Comparison of ENCODE assay signal across 26 cellular contexts in genomic region chr9:136890661-136891060, GRCh38. TPM values are rescaled to one million over a fixed set of nuclear protein-coding genes. Genes with fewer than 3 reads are reported as not detected.
DNase-seq lines count a peak whose midpoint lies in the region; ATAC-seq, FAIRE-seq and TF ChIP-seq lines count a peak whose summit lies in the region.
"Had no signal": no experiment of that assay in that cellular context is flagged by ENCODE, and none has a peak within 500 bp of the region (broad histone marks: within the 10 kb centered on the region; RNA-seq: fewer than 3 reads in every experiment).

No MANE protein-coding gene starts in this region.

- peak overlapping the region; percentile 59 for H3K27ac Mint-ChIP-seq in activated T-cell treated with anti-CD3 and anti-CD28 coated beads, Interleukin-2, amount 50 U/mL, for 24 hours
- H3K27ac Mint-ChIP-seq: B cell; CD4-positive, CD25-positive, alpha-beta regulatory T cell; CD8-positive, alpha-beta T cell had no signal

- DNase-seq in activated T-cell treated with anti-CD3 and anti-CD28 coated beads, Interleukin-2, amount 50 U/mL, for 24 hours: no peak
- DNase-seq in activated T-cell treated with anti-CD3 and anti-CD28 coated beads for 4 hours (no peak), Panc1 (ENCODE audit: low read depth, low spot score) (no peak), kidney (peak; percentile 54), left lobe of liver (ENCODE audit: low spot score) (no peak)
- DNase-seq: Caco-2; CD4-positive, CD25-positive, alpha-beta regulatory T cell; CD8-positive, alpha-beta T cell; DMS 273 treated with DMSO at 0.1 percent for 48 hours; DMS79; EL; GDM1; GM23248; H9 had no signal

- no peaks in the 10 kb centered on the region for H3K9me3 Mint-ChIP-seq in activated T-cell treated with anti-CD3 and anti-CD28 coated beads, Interleukin-2, amount 50 U/mL, for 24 hours
- H3K9me3 Mint-ChIP-seq: CD4-positive, CD25-positive, alpha-beta regulatory T cell; CD8-positive, alpha-beta T cell; H9 had no signal

- H3K9me3 ChIP-seq in Panc1 (ENCODE audit: control insufficient read depth, insufficient read depth, low read depth, low read length) (no peaks in the 10 kb centered on the region), kidney (ENCODE audit: control insufficient read depth in 1 of 2, low read length in 2 of 2) (no peaks in the 10 kb centered on the region)
- H3K9me3 ChIP-seq: BLaER1, Caco-2 had no signal

- H3K4me3 ChIP-seq in Panc1 (ENCODE audit: low read depth in 2 of 2, low read length in 2 of 2) (no peak overlapping the region), kidney (ENCODE audit: low read length in 2 of 2) (no peak overlapping the region)
- H3K4me3 ChIP-seq: BLaER1, GM12878, GM23248 had no signal

- no peaks in the 10 kb centered on the region for H3K27me3 Mint-ChIP-seq in activated T-cell treated with anti-CD3 and anti-CD28 coated beads, Interleukin-2, amount 50 U/mL, for 24 hours
- H3K27me3 Mint-ChIP-seq: B cell; CD4-positive, CD25-positive, alpha-beta regulatory T cell had no signal

- intact Hi-C loops in Panc1 (cut with micrococcal nuclease; ENCODE audit: unreplicated experiment): no loop called here
- intact Hi-C loops in kidney (cut with DNase I): no loop called here

- no TSS peak for BruUV-seq in Panc1 (replicated peaks; lab: Mats Ljungman, UMichigan)

- no peak for ATAC-seq in Panc1
- ATAC-seq in HG02642 (IDR thresholded peaks at IDR 0.05; ENCODE audit: poor library complexity, unreplicated experiment): no peak
- no peak for ATAC-seq in HG02870 (IDR thresholded peaks at IDR 0.05; ENCODE audit: unreplicated experiment)
- ATAC-seq in left lobe of liver: no peak
- ATAC-seq: CD8-positive, alpha-beta T cell; GM12878; HCT116 had no signal

- H3K4me1 Mint-ChIP-seq in activated T-cell treated with anti-CD3 and anti-CD28 coated beads, Interleukin-2, amount 50 U/mL, for 24 hours (ENCODE audit: low read depth): peaks cover 45% of the 10 kb centered on the region

- POLR2A ChIA-PET in Panc1 (lab: Charles Lee): no interaction called here

- H3K27me3 ChIP-seq in Panc1 (ENCODE audit: control insufficient read depth, insufficient read depth, low read length): no peaks in the 10 kb centered on the region
- H3K27me3 ChIP-seq: BLaER1 had no signal

- no peaks in the 10 kb centered on the region; the same call in 1 of the 2 replicates for H3K4me1 ChIP-seq in Panc1 (ENCODE audit: control insufficient read depth, insufficient read depth, low read length)
- peaks cover 3 to 8% of the 10 kb centered on the region in 2 donors for H3K4me1 ChIP-seq in kidney (ENCODE audit: control insufficient read depth in 1 of 2, insufficient read depth in 1 of 2, low read depth in 1 of 2, low read length in 2 of 2)

- H3K27ac ChIP-seq in Panc1 (ENCODE audit: low read length) (peak overlapping the region; percentile 34; the same call in 1 of the 2 replicates), kidney (ENCODE audit: low read depth in 2 of 2, low read length in 2 of 2) (no peak overlapping the region)
- H3K27ac ChIP-seq: 22Rv1, BLaER1, C4-2B, GM23248 had no signal

- H3K36me3 Mint-ChIP-seq in activated T-cell treated with anti-CD3 and anti-CD28 coated beads, Interleukin-2, amount 50 U/mL, for 24 hours (ENCODE audit: low read depth): peaks cover 63% of the 10 kb centered on the region
- H3K36me3 Mint-ChIP-seq: CD4-positive, CD25-positive, alpha-beta regulatory T cell had no signal

- no peak for FAIRE-seq in kidney (lab: Jason Lieb, UNC)
- FAIRE-seq: A204.1, D721Med, GM12878, GM19239, H1 had no signal

- H3K4me3 Mint-ChIP-seq in activated T-cell treated with anti-CD3 and anti-CD28 coated beads, Interleukin-2, amount 50 U/mL, for 24 hours: no peak overlapping the region
- H3K4me3 Mint-ChIP-seq: B cell; CD8-positive, alpha-beta T cell; H9 had no signal

- CTCF ChIA-PET in Panc1 (lab: Charles Lee): no interaction called here

- in situ Hi-C loops in Panc1 (cut with HindIII; ENCODE audit: low pct_unique_long_range_greater_than_20kb, low sequenced_read_pairs): no loop called here

- no peak for TF ChIP-seq CTCF in Panc1 (IDR thresholded peaks at IDR 0.05)
- no peak for TF ChIP-seq CTCF in kidney (IDR thresholded peaks at IDR 0.05; ENCODE audit: borderline replicate concordance, extremely low read depth, insufficient read depth)

- H3K9ac ChIP-seq in kidney (ENCODE audit: low read length in 2 of 2): no peak overlapping the region
- H3K9ac ChIP-seq: BLaER1, GM23248 had no signal

- no peaks in the 10 kb centered on the region; the same call in 1 of the 2 replicates for H3K36me3 ChIP-seq in Panc1 (ENCODE audit: control insufficient read depth, insufficient read depth, low read length)
- peaks cover 0 to 4% of the 10 kb centered on the region in 2 donors for H3K36me3 ChIP-seq in kidney (ENCODE audit: control insufficient read depth in 1 of 2, insufficient read depth in 2 of 2, low read length in 2 of 2)

RNA-seq across cellular contexts. Expression of gene TRAF2, which starts 4.3 kb away (rescaled TPM):
- total RNA-seq in Panc1 (2021; ENCODE audit: unreplicated experiment): 48.7 TPM
- 43.7 TPM for polyA plus RNA-seq in Panc1 (2012; ENCODE audit: insufficient read length)
- 16.9 TPM for total RNA-seq in kidney
- 11.4 TPM for polyA plus RNA-seq in kidney (ENCODE audit: insufficient read depth, low read depth, low replicate concordance)
- total RNA-seq in left lobe of liver: 7.4 TPM

RNA-seq across cellular contexts. Expression of gene EDF1, which starts 24.6 kb away (rescaled TPM):
- total RNA-seq in Panc1 (2021; ENCODE audit: unreplicated experiment) (270 TPM), kidney (316 TPM), left lobe of liver (232 TPM)
- polyA plus RNA-seq in Panc1 (2012; ENCODE audit: insufficient read length): 595 TPM
- polyA plus RNA-seq in kidney (ENCODE audit: insufficient read depth, low read depth, low replicate concordance): 888 TPM

RNA-seq across cellular contexts. Expression of gene MAMDC4, which starts 38.5 kb away (rescaled TPM):
- total RNA-seq in Panc1 (2021; ENCODE audit: unreplicated experiment): 6.3 TPM
- polyA plus RNA-seq in Panc1 (2012; ENCODE audit: insufficient read length): 7.1 TPM
- total RNA-seq in kidney: 8.1 TPM
- 5.8 TPM for polyA plus RNA-seq in kidney (ENCODE audit: insufficient read depth, low read depth, low replicate concordance)
- total RNA-seq in left lobe of liver: 28.6 TPM

RNA-seq across cellular contexts. Expression of gene PHPT1, which starts 41.5 kb away (rescaled TPM):
- total RNA-seq in Panc1 (2021; ENCODE audit: unreplicated experiment) (204 TPM), kidney (108 TPM), left lobe of liver (58.2 TPM)
- polyA plus RNA-seq in Panc1 (2012; ENCODE audit: insufficient read length): 307 TPM
- 283 TPM for polyA plus RNA-seq in kidney (ENCODE audit: insufficient read depth, low read depth, low replicate concordance)

RNA-seq across cellular contexts. Expression of gene AJM1, which starts 48.4 kb away (rescaled TPM):
- total RNA-seq in Panc1 (2021; ENCODE audit: unreplicated experiment) (7.2 TPM), kidney (5.3 TPM), left lobe of liver (4.1 TPM)
- 11.9 TPM for polyA plus RNA-seq in Panc1 (2012; ENCODE audit: insufficient read length)
- 2.5 TPM for polyA plus RNA-seq in kidney (ENCODE audit: insufficient read depth, low read depth, low replicate concordance)
